Comparison of ENCODE assay signal across 22 cellular contexts in genomic region chr17:46868689-46869187, GRCh38. TPM values are rescaled to one million over a fixed set of nuclear protein-coding genes. Genes with fewer than 3 reads are reported as not detected.
"Had no signal": no experiment of that assay in that cellular context is flagged by ENCODE, and none has a peak within 500 bp of the region (broad histone marks: within the 10 kb centered on the region; RNA-seq: fewer than 3 reads in every experiment).

No MANE protein-coding gene starts in this region.

- H3K4me3 ChIP-seq: breast epithelium, dorsolateral prefrontal cortex, mucosa of descending colon, right atrium auricular region, tibial artery had no signal

- H3K4me1 ChIP-seq: breast epithelium, right atrium auricular region, tibial artery had no signal

- H3K27me3 ChIP-seq: right atrium auricular region had no signal

- H3K27ac ChIP-seq: breast epithelium, dorsolateral prefrontal cortex, right atrium auricular region, tibial artery had no signal

- H3K9me3 ChIP-seq: breast epithelium, mucosa of descending colon, right atrium auricular region, tibial artery had no signal

- H3K36me3 ChIP-seq: breast epithelium, right atrium auricular region, tibial artery had no signal

- ATAC-seq: activated CD4-positive, CD25-positive, alpha-beta regulatory T cell treated with anti-CD3 and anti-CD28 coated beads, Interleukin-2, amount 50 U/mL, for 24 hours; esophagus mucosa; left lobe of liver; mucosa of descending colon; natural killer cell treated with Interleukin-12 subunit alpha and Interleukin-12 subunit beta and Interleukin-15 and Interleukin-18, amount 100 ng/mL, for 72 hours had no signal

- DNase-seq: activated naive CD4-positive, alpha-beta T cell; activated naive CD8-positive, alpha-beta T cell treated with anti-CD3 and anti-CD28 coated beads, Interleukin-2, amount 10 ng/mL, durations not matched to agents 7 days and 5 days; anterior cingulate cortex; dorsolateral prefrontal cortex; head of caudate nucleus; mammary epithelial cell; mucosa of descending colon; nucleus accumbens; stimulated activated CD4-positive, alpha-beta T cell treated with anti-CD3 and anti-CD28 coated beads, Interleukin-4, amount 100 ng/mL, for 24 hours; stimulated activated naive CD4-positive, alpha-beta T cell; T-helper 1 cell; T1000; tibial artery had no signal

RNA-seq across cellular contexts. Expression of gene WNT9B, which starts 17.4 kb away (rescaled TPM):
- total RNA-seq: activated CD8-positive, alpha-beta memory T cell treated with anti-CD3 and anti-CD28 coated beads for 36 hours; activated naive CD8-positive, alpha-beta T cell treated with anti-CD3 and anti-CD28 coated beads, Interleukin-2, amount 10 ng/mL, durations not matched to agents 7 days and 5 days; activated T-helper 1 cell treated with anti-CD3 and anti-CD28 coated beads, Interleukin-12 subunit alpha, Interleukin-12 subunit beta, Interleukin-2, Interleukin-4 antibody, amounts not matched to agents 30 ng/mL and 10 ng/mL and 1 ng/mL, durations not matched to agents 14 hours and 24 hours and 36 hours; esophagus mucosa; frontal cortex; left lobe of liver; mammary epithelial cell; natural killer cell treated with Interleukin-12 subunit alpha and Interleukin-12 subunit beta and Interleukin-15 and Interleukin-18, amount 100 ng/mL, for 72 hours had no signal
- polyA plus RNA-seq: mammary epithelial cell had no signal

RNA-seq across cellular contexts. Expression of gene WNT3, which starts 50.2 kb away (rescaled TPM):
- total RNA-seq: activated naive CD8-positive, alpha-beta T cell treated with anti-CD3 and anti-CD28 coated beads, Interleukin-2, amount 10 ng/mL, durations not matched to agents 7 days and 5 days had no signal
